In genomic region chr15:64112904-64113303, GRCh38 we compare ENCODE assay signal across 12 cellular contexts. TPM values are rescaled to one million over a fixed set of nuclear protein-coding genes. Genes with fewer than 3 reads are reported as not detected.
DNase-seq lines count a peak whose midpoint lies in the region; ATAC-seq and TF ChIP-seq lines count a peak whose summit lies in the region.
"Had no signal": no experiment of that assay in that cellular context is flagged by ENCODE, and none has a peak within 500 bp of the region (broad histone marks: within the 10 kb centered on the region; RNA-seq: fewer than 3 reads in every experiment).

No MANE protein-coding gene starts in this region.

- H3K27ac ChIP-seq in hepatocyte = peak overlapping the region; percentile 53
- peak overlapping the region; percentile 84 for H3K27ac ChIP-seq in temporal lobe (ENCODE audit: low read depth, low read length)

- peaks cover 16% of the 10 kb centered on the region for H4K20me1 ChIP-seq in hepatocyte (ENCODE audit: insufficient read depth, poor library complexity, severe bottlenecking)

- H3K9me3 ChIP-seq in hepatocyte (ENCODE audit: low read depth) = no peaks in the 10 kb centered on the region

- 80% methylated on average over 1 of the region's 1 CpG for WGBS in hepatocyte (ENCODE audit: low lambda C conversion rate, missing lambda C conversion rate)

- H3K4me2 ChIP-seq in hepatocyte = no peak overlapping the region

- peaks cover 27% of the 10 kb centered on the region for H3K36me3 Mint-ChIP-seq in activated naive CD8-positive, alpha-beta T cell treated with anti-CD3 and anti-CD28 coated beads, Interleukin-2, amount 50 U/mL, for 24 hours (ENCODE audit: low read depth)
- peaks cover 23% of the 10 kb centered on the region for H3K36me3 Mint-ChIP-seq in activated naive CD8-positive, alpha-beta T cell treated with anti-CD3 and anti-CD28 coated beads for 36 hours
- peaks cover 13% of the 10 kb centered on the region for H3K36me3 Mint-ChIP-seq in WTC11

- no peaks in the 10 kb centered on the region for H3K36me3 ChIP-seq in hepatocyte (replicated peaks; ENCODE audit: insufficient read depth, low read depth)

- no peaks in the 10 kb centered on the region for H3K27me3 ChIP-seq in hepatocyte

- no peak for DNase-seq in activated naive CD8-positive, alpha-beta T cell treated with anti-CD3 and anti-CD28 coated beads, Interleukin-2, amount 50 U/mL, for 24 hours
- no peak for DNase-seq in activated naive CD8-positive, alpha-beta T cell treated with anti-CD3 and anti-CD28 coated beads for 36 hours
- no peak for DNase-seq in WTC11 (ENCODE audit: low spot score)
- no peak for DNase-seq in hepatocyte (ENCODE audit: low spot score)
- no peak for DNase-seq in activated CD8-positive, alpha-beta memory T cell treated with anti-CD3 and anti-CD28 coated beads, Interleukin-2, amount 50 U/mL, for 4 hours
- DNase-seq in NCI-H1436 treated with DMSO at 0.1 percent for 48 hours (lab: John Stamatoyannopoulos, UW) = no peak
- DNase-seq: central memory CD4-positive, alpha-beta T cell; head of caudate nucleus; SHP77 had no signal

- peak overlapping the region; percentile 19 for H3K27ac Mint-ChIP-seq in activated naive CD8-positive, alpha-beta T cell treated with anti-CD3 and anti-CD28 coated beads, Interleukin-2, amount 50 U/mL, for 24 hours
- no peak overlapping the region for H3K27ac Mint-ChIP-seq in activated naive CD8-positive, alpha-beta T cell treated with anti-CD3 and anti-CD28 coated beads for 36 hours
- 0 out of 2 replicates have a peak overlapping the region, but pooled peaks have one; percentile 23 for H3K27ac Mint-ChIP-seq in WTC11

- H3K4me1 ChIP-seq in hepatocyte (ENCODE audit: insufficient read depth) = peaks cover 31% of the 10 kb centered on the region

- H3K4me3 ChIP-seq in hepatocyte = no peak overlapping the region
- H3K4me3 ChIP-seq: skin epidermis had no signal

- TF ChIP-seq CTCF in WTC11 (IDR thresholded peaks at IDR 0.05) (no peak), hepatocyte (IDR thresholded peaks at IDR 0.05; ENCODE audit: poor library complexity) (no peak)

- no peaks in the 10 kb centered on the region for H3K9me2 ChIP-seq in hepatocyte (replicated peaks; ENCODE audit: insufficient read depth)

- POLR2A ChIA-PET in WTC11 (lab: Charles Lee) = no interaction called here

- H3K27me3 Mint-ChIP-seq in activated naive CD8-positive, alpha-beta T cell treated with anti-CD3 and anti-CD28 coated beads, Interleukin-2, amount 50 U/mL, for 24 hours = no peaks in the 10 kb centered on the region
- no peaks in the 10 kb centered on the region for H3K27me3 Mint-ChIP-seq in activated naive CD8-positive, alpha-beta T cell treated with anti-CD3 and anti-CD28 coated beads for 36 hours
- no peaks in the 10 kb centered on the region for H3K27me3 Mint-ChIP-seq in WTC11 (ENCODE audit: low read depth)

- H3K9me3 Mint-ChIP-seq in activated naive CD8-positive, alpha-beta T cell treated with anti-CD3 and anti-CD28 coated beads, Interleukin-2, amount 50 U/mL, for 24 hours = no peaks in the 10 kb centered on the region
- no peaks in the 10 kb centered on the region for H3K9me3 Mint-ChIP-seq in activated naive CD8-positive, alpha-beta T cell treated with anti-CD3 and anti-CD28 coated beads for 36 hours
- no peaks in the 10 kb centered on the region for H3K9me3 Mint-ChIP-seq in WTC11

- peaks cover 78% of the 10 kb centered on the region for H3K79me2 ChIP-seq in hepatocyte

- CTCF ChIA-PET in WTC11 (lab: Charles Lee) = no interaction called here

- peak; percentile 52 for ATAC-seq in activated naive CD8-positive, alpha-beta T cell treated with anti-CD3 and anti-CD28 coated beads, Interleukin-2, amount 50 U/mL, for 24 hours
- ATAC-seq in WTC11 (no peak), GM21619 (IDR thresholded peaks at IDR 0.05; ENCODE audit: unreplicated experiment) (no peak)

- H2AFZ ChIP-seq in hepatocyte = no peak overlapping the region

- peaks cover 33% of the 10 kb centered on the region for H3K4me1 Mint-ChIP-seq in activated naive CD8-positive, alpha-beta T cell treated with anti-CD3 and anti-CD28 coated beads, Interleukin-2, amount 50 U/mL, for 24 hours
- peaks cover 30% of the 10 kb centered on the region for H3K4me1 Mint-ChIP-seq in activated naive CD8-positive, alpha-beta T cell treated with anti-CD3 and anti-CD28 coated beads for 36 hours
- peaks cover 8% of the 10 kb centered on the region for H3K4me1 Mint-ChIP-seq in WTC11

- no peak overlapping the region for H3K4me3 Mint-ChIP-seq in activated naive CD8-positive, alpha-beta T cell treated with anti-CD3 and anti-CD28 coated beads, Interleukin-2, amount 50 U/mL, for 24 hours
- no peak overlapping the region for H3K4me3 Mint-ChIP-seq in activated naive CD8-positive, alpha-beta T cell treated with anti-CD3 and anti-CD28 coated beads for 36 hours
- H3K4me3 Mint-ChIP-seq in WTC11 = no peak overlapping the region

TF ChIP-seq in WTC11, 78 proteins besides CTCF, POLR2A, EP300 and RAD21 (continues in another document):
- no peak for TF ChIP-seq GTF2I (CRISPR knock-in tag; conservative IDR thresholded peaks at IDR 0.05)
- TF ChIP-seq KAT7 (CRISPR knock-in tag; IDR thresholded peaks at IDR 0.05; ENCODE audit: borderline replicate concordance) = no peak
- no peak for TF ChIP-seq ATF6 (CRISPR knock-in tag; IDR thresholded peaks at IDR 0.05)
- no peak for TF ChIP-seq ZNF532 (CRISPR knock-in tag; IDR thresholded peaks at IDR 0.05; ENCODE audit: borderline replicate concordance)
- no peak for TF ChIP-seq SMAD4 (CRISPR knock-in tag; IDR thresholded peaks at IDR 0.05)
- TF ChIP-seq GRHL2 (CRISPR knock-in tag; IDR thresholded peaks at IDR 0.05; ENCODE audit: insufficient replicate concordance, severe bottlenecking) = no peak
- TF ChIP-seq ZBTB21 (CRISPR knock-in tag; IDR thresholded peaks at IDR 0.05; ENCODE audit: borderline replicate concordance) = no peak
- TF ChIP-seq SMAD3 (CRISPR knock-in tag; IDR thresholded peaks at IDR 0.05; ENCODE audit: borderline replicate concordance) = no peak

RNA-seq across cellular contexts. Expression of gene SNX1, which starts 17.1 kb away (rescaled TPM):
- total RNA-seq in activated naive CD8-positive, alpha-beta T cell treated with anti-CD3 and anti-CD28 coated beads for 36 hours = 10 to 100 TPM; 79.8 to 88.6 TPM
- 60.2 to 65.7 TPM (median 61.8 TPM) in 3 replicates for total RNA-seq in WTC11 (2021)
- 64.9 and 73.9 TPM in 2 replicates for total RNA-seq in hepatocyte
- 95.3 and 103 TPM in 2 replicates for polyA plus RNA-seq in hepatocyte
- 26.8 TPM for total RNA-seq in temporal lobe

RNA-seq across cellular contexts. Expression of gene CIAO2A, which starts 19.3 kb away (rescaled TPM):
- total RNA-seq in activated naive CD8-positive, alpha-beta T cell treated with anti-CD3 and anti-CD28 coated beads for 36 hours = 10 to 100 TPM; 95.2 to 99.2 TPM
- total RNA-seq in WTC11 (2021) = 67.6 to 73.6 TPM (median 72.3 TPM) in 3 replicates
- total RNA-seq in hepatocyte = 228 and 247 TPM in 2 replicates
- polyA plus RNA-seq in hepatocyte = 193 and 256 TPM in 2 replicates
- total RNA-seq in temporal lobe = 29.0 TPM

RNA-seq across cellular contexts. Expression of gene SNX22, which starts 38.6 kb away (rescaled TPM):
- under 1 TPM; 0.42 to 0.74 TPM for total RNA-seq in activated naive CD8-positive, alpha-beta T cell treated with anti-CD3 and anti-CD28 coated beads for 36 hours
- total RNA-seq in WTC11 (2021) (5.9 to 6.1 TPM (median 5.9 TPM) in 3 replicates), hepatocyte (4.3 and 7.7 TPM in 2 replicates), temporal lobe (4.2 TPM)
- polyA plus RNA-seq in hepatocyte = 6.3 and 7.5 TPM in 2 replicates

RNA-seq across cellular contexts. Expression of gene PPIB, which starts 49.9 kb away (rescaled TPM):
- total RNA-seq in activated naive CD8-positive, alpha-beta T cell treated with anti-CD3 and anti-CD28 coated beads for 36 hours = 100 to 1,000 TPM; 315 to 318 TPM
- total RNA-seq in WTC11 (2021) (469 to 495 TPM (median 485 TPM) in 3 replicates), hepatocyte (799 and 814 TPM in 2 replicates), temporal lobe (88.0 TPM)
- polyA plus RNA-seq in hepatocyte = 1,542 and 1,693 TPM in 2 replicates
